ENCODE assay signal across 10 cellular contexts in the genomic region with DNA sequence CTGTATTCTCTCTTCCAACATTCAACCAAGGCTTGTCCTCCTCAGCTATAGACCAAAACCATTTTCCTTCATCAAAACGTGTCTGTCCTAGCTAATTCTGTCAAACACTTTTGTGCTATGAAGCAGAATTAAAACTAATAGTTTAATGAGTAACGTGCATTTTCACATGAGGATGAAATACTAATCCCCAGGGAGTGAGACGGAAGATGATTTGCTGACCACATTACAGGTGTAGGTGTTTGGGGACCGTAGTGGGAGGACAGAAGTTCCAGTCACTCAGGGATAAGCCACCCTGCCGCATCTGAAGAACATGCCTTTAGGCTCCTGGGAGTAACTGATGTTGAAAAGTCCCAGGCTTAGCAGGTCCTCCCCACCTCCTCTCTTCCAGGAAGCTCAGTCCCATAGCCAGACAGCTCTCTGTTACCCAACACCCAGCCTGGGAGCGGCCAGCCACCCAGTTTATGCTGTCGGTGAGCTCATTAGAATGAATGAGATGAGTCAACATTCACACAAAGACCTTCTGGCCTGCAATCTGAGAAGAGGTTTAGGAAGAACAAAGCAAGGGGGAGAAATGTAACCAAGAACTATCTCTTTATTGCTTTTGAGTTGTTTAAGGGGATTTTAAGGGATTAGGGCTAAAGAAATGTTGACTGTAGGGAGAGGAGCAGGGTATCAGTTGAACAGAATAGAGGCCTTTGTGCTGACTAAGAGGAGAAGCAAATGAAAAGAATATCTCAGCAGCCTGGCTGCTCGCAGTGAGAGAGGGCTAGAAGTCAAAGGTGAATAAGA.
DNase-seq lines count a peak whose midpoint lies in the region; ATAC-seq and TF ChIP-seq lines count a peak whose summit lies in the region.
"Had no signal": no experiment of that assay in that cellular context is flagged by ENCODE, and none has a peak within 500 bp of the region (broad histone marks: within the 10 kb centered on the region; RNA-seq: fewer than 3 reads in every experiment).

No MANE protein-coding gene starts in this region.

- H3K27me3 Mint-ChIP-seq in mesothelial cell of epicardium (ENCODE audit: low read depth) = peaks cover 24% of the 10 kb centered on the region

- TF ChIP-seq CTCF in kidney epithelial cell (IDR thresholded peaks at IDR 0.05; ENCODE audit: insufficient read depth, low read length, poor library complexity, severe bottlenecking) = no peak
- TF ChIP-seq CTCF in mesothelial cell of epicardium (IDR thresholded peaks at IDR 0.05; ENCODE audit: unreplicated experiment) = no peak

- H3K9me3 Mint-ChIP-seq in mesothelial cell of epicardium = peaks cover 4% of the 10 kb centered on the region
- H3K9me3 Mint-ChIP-seq: stimulated activated naive CD8-positive, alpha-beta T cell treated with anti-CD3 and anti-CD28 coated beads, Interleukin-15, Interleukin-2, amounts not matched to agents 100 ng/mL and 50 ng/mL, for 24 hours had no signal

- H3K4me3 Mint-ChIP-seq in mesothelial cell of epicardium = no peak overlapping the region
- H3K4me3 Mint-ChIP-seq: stimulated activated naive CD8-positive, alpha-beta T cell treated with anti-CD3 and anti-CD28 coated beads, Interleukin-15, Interleukin-2, amounts not matched to agents 100 ng/mL and 50 ng/mL, for 24 hours had no signal

- no peaks in the 10 kb centered on the region for H3K36me3 ChIP-seq in kidney epithelial cell (ENCODE audit: control insufficient read depth, insufficient read depth, low read length)

- no peak overlapping the region for H3K27ac Mint-ChIP-seq in mesothelial cell of epicardium
- H3K27ac Mint-ChIP-seq: stimulated activated naive CD8-positive, alpha-beta T cell treated with anti-CD3 and anti-CD28 coated beads, Interleukin-15, Interleukin-2, amounts not matched to agents 100 ng/mL and 50 ng/mL, for 24 hours had no signal

- DNase-seq in NCI-H524 (lab: John Stamatoyannopoulos, UW) (peak; percentile 7 to 69), kidney epithelial cell (ENCODE audit: low read depth) (peak; percentile 70), AG20443 (ENCODE audit: low spot score) (no peak), mesothelial cell of epicardium (ENCODE audit: low spot score in 2 of 2, unreplicated experiment in 2 of 2) (no peak)
- DNase-seq in stimulated activated naive CD4-positive, alpha-beta T cell treated with Interleukin-2 at 50 U/mL for 16 hours (lab: John Stamatoyannopoulos, UW) = no peak
- no peak for DNase-seq in stimulated activated CD4-positive, alpha-beta T cell treated with anti-CD3 and anti-CD28 coated beads, Interleukin-4, amount 100 ng/mL, for 1 hour

- no peak overlapping the region for H3K4me3 ChIP-seq in kidney epithelial cell (ENCODE audit: low read depth, low read length)

- no peaks in the 10 kb centered on the region for H3K36me3 Mint-ChIP-seq in mesothelial cell of epicardium

- peak; percentile 82 for ATAC-seq in GM19035 (IDR thresholded peaks at IDR 0.05; ENCODE audit: unreplicated experiment)
- ATAC-seq in HG02973 (IDR thresholded peaks at IDR 0.05; ENCODE audit: unreplicated experiment) = peak; percentile 81
- ATAC-seq: Panc1 had no signal

- peaks cover 4% of the 10 kb centered on the region for H3K4me1 Mint-ChIP-seq in mesothelial cell of epicardium

- H3K27me3 ChIP-seq in kidney epithelial cell (ENCODE audit: control insufficient read depth, insufficient read depth, low read length) = no peaks in the 10 kb centered on the region

Comparison
In these comparisons a context has a peak if more than half of its experiments do, and no peak if none do; other contexts are left out.
1. DNase-seq: peak in NCI-H524 (2 of 2) and kidney epithelial cell (single experiment); none in stimulated activated naive CD4-positive, alpha-beta T cell treated with Interleukin-2 at 50 U/mL for 16 hours (single experiment), stimulated activated CD4-positive, alpha-beta T cell treated with anti-CD3 and anti-CD28 coated beads, Interleukin-4, amount 100 ng/mL, for 1 hour (single experiment), AG20443 (single experiment) and mesothelial cell of epicardium (0 of 2).